Comparison of ENCODE assay signal across 19 cellular contexts in the genomic region with DNA sequence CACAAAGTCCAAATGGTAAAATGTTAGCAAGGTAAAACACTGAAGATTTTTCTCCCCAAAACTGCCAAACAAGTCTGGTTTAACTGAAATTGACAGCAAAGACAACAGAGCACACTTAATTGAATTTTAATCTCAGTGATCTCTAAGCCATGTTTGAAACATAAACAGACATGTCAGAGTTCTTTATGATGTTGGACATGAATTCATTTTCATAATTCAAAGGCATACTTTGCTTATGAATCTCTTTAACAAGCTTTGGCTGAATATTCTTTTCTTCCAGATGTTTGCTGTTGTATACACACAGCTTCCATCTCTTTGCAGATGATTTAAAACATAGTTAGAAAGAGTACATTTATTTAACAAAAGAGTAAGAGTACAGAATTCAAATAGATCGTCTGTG.
DNase-seq lines count a peak whose midpoint lies in the region; ATAC-seq and TF ChIP-seq lines count a peak whose summit lies in the region.
"Had no signal": no experiment of that assay in that cellular context is flagged by ENCODE, and none has a peak within 500 bp of the region (broad histone marks: within the 10 kb centered on the region; RNA-seq: fewer than 3 reads in every experiment).

No MANE protein-coding gene starts in this region.

- DNase-seq in BE2C, result no peak
- no peak for DNase-seq in hepatocyte (ENCODE audit: low spot score)
- DNase-seq in sigmoid colon, result no peak
- DNase-seq in DMS114 treated with DMSO at 0.1 percent for 48 hours (lab: John Stamatoyannopoulos, UW; ENCODE audit: unreplicated experiment), result no peak
- DNase-seq in activated T-cell treated with anti-CD3 and anti-CD28 coated beads, Interleukin-2, amount 50 U/mL, for 48 hours, result no peak
- DNase-seq in T-helper 2 cell treated with Interferon-gamma antibody and Interleukin-4, amounts not matched to agents 5 μg/mL and 100 μg/mL, for 36 hours (ENCODE audit: low spot score), result no peak
- DNase-seq: ACHN, AML-193, DMS 273 treated with DMSO at 0.1 percent for 48 hours, HFFc6, NCI-H1417 treated with DMSO at 0.1 percent for 48 hours, NCI-H187 treated with DMSO at 0.1 percent for 48 hours, NCI-H2171, NCI-H526 treated with DMSO at 0.1 percent for 48 hours, SJCRH30 had no signal

- 34% methylated on average over 1 of the region's 1 CpG for WGBS in hepatocyte (ENCODE audit: low lambda C conversion rate, missing lambda C conversion rate)
- WGBS in sigmoid colon, 2 donors, result 64 to 74% methylated on average over 1 of the region's 1 CpG

- no peaks in the 10 kb centered on the region for H3K79me2 ChIP-seq in hepatocyte

- H4K20me1 ChIP-seq in hepatocyte (ENCODE audit: insufficient read depth, poor library complexity, severe bottlenecking), result no peaks in the 10 kb centered on the region

- TF ChIP-seq CTCF in BE2C (IDR thresholded peaks at IDR 0.05; ENCODE audit: low read depth, low read length) (no peak), hepatocyte (IDR thresholded peaks at IDR 0.05; ENCODE audit: poor library complexity) (no peak), sigmoid colon (IDR thresholded peaks at IDR 0.05) (no peak)

- H3K9me3 Mint-ChIP-seq in activated T-helper 17 cell treated with anti-CD3 and anti-CD28 coated beads, Interleukin-2, amount 50 U/mL, for 72 hours, result peaks cover 4% of the 10 kb centered on the region
- H3K9me3 Mint-ChIP-seq in T-helper 2 cell treated with Interferon-gamma antibody and Interleukin-4, amounts not matched to agents 5 μg/mL and 100 μg/mL, for 36 hours, result peaks cover 4% of the 10 kb centered on the region
- H3K9me3 Mint-ChIP-seq: CD14-positive monocyte, HFFc6 had no signal

- H3K27ac ChIP-seq in hepatocyte, result peak overlapping the region; percentile 80
- H3K27ac ChIP-seq in sigmoid colon, result peak overlapping the region in 3 of 4 donors; percentile 60 to 74 (median 69)
- H3K27ac ChIP-seq: SJCRH30 had no signal

- H2AFZ ChIP-seq in hepatocyte, result no peak overlapping the region

- peak overlapping the region; percentile 64 for H3K4me2 ChIP-seq in hepatocyte

- no peak for TF ChIP-seq POLR2A in sigmoid colon (IDR thresholded peaks at IDR 0.05)

- H3K4me1 Mint-ChIP-seq in activated T-helper 17 cell treated with anti-CD3 and anti-CD28 coated beads, Interleukin-2, amount 50 U/mL, for 72 hours, result peaks cover 26% of the 10 kb centered on the region
- H3K4me1 Mint-ChIP-seq in T-helper 2 cell treated with Interferon-gamma antibody and Interleukin-4, amounts not matched to agents 5 μg/mL and 100 μg/mL, for 36 hours (ENCODE audit: low read depth), result peaks cover 49% of the 10 kb centered on the region
- H3K4me1 Mint-ChIP-seq: CD14-positive monocyte had no signal

- H3K4me3 ChIP-seq in BE2C (ENCODE audit: low read depth, low read length) (peak overlapping the region; percentile 49), hepatocyte (no peak overlapping the region), sigmoid colon (peak overlapping the region in 1 of 4 donors; percentile 21)
- H3K4me3 ChIP-seq: SJCRH30 had no signal

- no peak for ATAC-seq in activated T-helper 17 cell treated with anti-CD3 and anti-CD28 coated beads, Interleukin-2, amount 50 U/mL, for 72 hours (replicated peaks)
- ATAC-seq in HG02852 (IDR thresholded peaks at IDR 0.05; ENCODE audit: unreplicated experiment), result no peak
- ATAC-seq: Panc1 had no signal

- no peak for TF ChIP-seq EP300 in sigmoid colon (IDR thresholded peaks at IDR 0.05)

- intact Hi-C loops in sigmoid colon (cut with DNase I), result loop anchor here (5.0 kb wide), 1 partner anchor 35 kb away; no protein-coding TSS in a partner anchor

- peaks cover 25% of the 10 kb centered on the region for H3K4me1 ChIP-seq in BE2C
- peaks cover 17% of the 10 kb centered on the region for H3K4me1 ChIP-seq in hepatocyte (ENCODE audit: insufficient read depth)
- peaks cover 0 to 72% (median 48%) of the 10 kb centered on the region in 4 donors for H3K4me1 ChIP-seq in sigmoid colon
- H3K4me1 ChIP-seq: SJCRH30 had no signal

- H3K9me3 ChIP-seq in BE2C (no peaks in the 10 kb centered on the region), hepatocyte (ENCODE audit: low read depth) (no peaks in the 10 kb centered on the region), sigmoid colon (no peaks in the 10 kb centered on the region)
- H3K9me3 ChIP-seq: SJCRH30 had no signal

- no peaks in the 10 kb centered on the region for H3K36me3 ChIP-seq in BE2C
- no peaks in the 10 kb centered on the region for H3K36me3 ChIP-seq in hepatocyte (replicated peaks; ENCODE audit: insufficient read depth, low read depth)
- no peaks in the 10 kb centered on the region for H3K36me3 ChIP-seq in sigmoid colon
- H3K36me3 ChIP-seq: SJCRH30 had no signal

- peak overlapping the region; percentile 77 for H3K4me3 Mint-ChIP-seq in activated T-helper 17 cell treated with anti-CD3 and anti-CD28 coated beads, Interleukin-2, amount 50 U/mL, for 72 hours
- H3K4me3 Mint-ChIP-seq in T-helper 2 cell treated with Interferon-gamma antibody and Interleukin-4, amounts not matched to agents 5 μg/mL and 100 μg/mL, for 36 hours, result no peak overlapping the region
- H3K4me3 Mint-ChIP-seq: CD14-positive monocyte had no signal

- H3K27me3 ChIP-seq in BE2C (no peaks in the 10 kb centered on the region), hepatocyte (no peaks in the 10 kb centered on the region), sigmoid colon (no peaks in the 10 kb centered on the region)
- H3K27me3 ChIP-seq: SJCRH30 had no signal

- no peaks in the 10 kb centered on the region for H3K36me3 Mint-ChIP-seq in activated T-helper 17 cell treated with anti-CD3 and anti-CD28 coated beads, Interleukin-2, amount 50 U/mL, for 72 hours (ENCODE audit: low read depth)
- peaks cover 7% of the 10 kb centered on the region for H3K36me3 Mint-ChIP-seq in T-helper 2 cell treated with Interferon-gamma antibody and Interleukin-4, amounts not matched to agents 5 μg/mL and 100 μg/mL, for 36 hours (ENCODE audit: low read depth)
- H3K36me3 Mint-ChIP-seq: CD14-positive monocyte had no signal

- no peak overlapping the region for H3K27ac Mint-ChIP-seq in activated T-helper 17 cell treated with anti-CD3 and anti-CD28 coated beads, Interleukin-2, amount 50 U/mL, for 72 hours
- H3K27ac Mint-ChIP-seq in T-helper 2 cell treated with Interferon-gamma antibody and Interleukin-4, amounts not matched to agents 5 μg/mL and 100 μg/mL, for 36 hours, result no peak overlapping the region
- H3K27ac Mint-ChIP-seq: CD14-positive monocyte, HFFc6 had no signal

- no peaks in the 10 kb centered on the region for H3K9me2 ChIP-seq in hepatocyte (replicated peaks; ENCODE audit: insufficient read depth)

- no peaks in the 10 kb centered on the region for H3K27me3 Mint-ChIP-seq in activated T-helper 17 cell treated with anti-CD3 and anti-CD28 coated beads, Interleukin-2, amount 50 U/mL, for 72 hours
- peaks cover 8% of the 10 kb centered on the region for H3K27me3 Mint-ChIP-seq in T-helper 2 cell treated with Interferon-gamma antibody and Interleukin-4, amounts not matched to agents 5 μg/mL and 100 μg/mL, for 36 hours (ENCODE audit: low read depth)
